ENCODE assay signal across 18 cellular contexts in genomic region chr15:75725719-75726607, GRCh38. TPM values are rescaled to one million over a fixed set of nuclear protein-coding genes. Genes with fewer than 3 reads are reported as not detected.
A peak's percentile ranks its signal among the peaks of the same experiment; 100 is the strongest.
DNase-seq lines count a peak whose midpoint lies in the region; ATAC-seq, FAIRE-seq and TF ChIP-seq lines count a peak whose summit lies in the region.
"Had no signal": no experiment of that assay in that cellular context is flagged by ENCODE, and none has a peak within 500 bp of the region (broad histone marks: within the 10 kb centered on the region; RNA-seq: fewer than 3 reads in every experiment).

No MANE protein-coding gene starts in this region.

- H3K4me3 ChIP-seq in H7 (ENCODE audit: insufficient read depth, low read depth, low read length) (no peak overlapping the region), kidney (ENCODE audit: low read length in 2 of 2) (no peak overlapping the region)

- no peaks in the 10 kb centered on the region for H3K9me3 ChIP-seq in kidney (ENCODE audit: control insufficient read depth in 1 of 2, low read length in 2 of 2)

- DNase-seq in CD1c-positive myeloid dendritic cell (ENCODE audit: extremely low spot score) (peak; percentile 26), H7 (peak; percentile 42), kidney (peak; percentile 60), sciatic nerve (ENCODE audit: low spot score) (peak; percentile 48), NCI-H345 treated with DMSO at 0.1 percent for 48 hours (lab: John Stamatoyannopoulos, UW; ENCODE audit: unreplicated experiment) (no peak), NCI-H1092 (lab: John Stamatoyannopoulos, UW) (no peak), omental fat pad (ENCODE audit: low spot score) (no peak)
- DNase-seq: activated CD4-positive, CD25-positive, alpha-beta regulatory T cell; activated CD8-positive, alpha-beta T cell treated with anti-CD3 and anti-CD28 coated beads, Interleukin-2, amount 10 ng/mL, durations not matched to agents 7 days and 5 days; activated naive CD4-positive, alpha-beta T cell; activated T-cell treated with anti-CD3 and anti-CD28 coated beads, Interleukin-2, amount 50 U/mL, for 1 hour; amniotic stem cell; COR-L47; cortex of kidney; GOT3; NCI-H1436 treated with DMSO at 0.1 percent for 48 hours; NCI-H2171 treated with DMSO at 0.1 percent for 48 hours; NCI-H69 had no signal

- H3K4me1 ChIP-seq in kidney (ENCODE audit: control insufficient read depth in 1 of 2, insufficient read depth in 1 of 2, low read depth in 1 of 2, low read length in 2 of 2) = peaks cover 8 to 15% of the 10 kb centered on the region in 2 donors

- FAIRE-seq in kidney (lab: Jason Lieb, UNC) = no peak

- intact Hi-C loops in kidney (cut with DNase I) = no loop called here
- intact Hi-C loops in sciatic nerve (cut with DNase I) = no loop called here

- H3K27ac ChIP-seq in kidney (ENCODE audit: low read depth in 2 of 2, low read length in 2 of 2) = no peak overlapping the region

- no peak overlapping the region for H3K9ac ChIP-seq in kidney (ENCODE audit: low read length in 2 of 2)

- ATAC-seq in sciatic nerve = no peak
- ATAC-seq in omental fat pad (ENCODE audit: low FRiP score) = no peak
- ATAC-seq: activated CD8-positive, alpha-beta T cell treated with anti-CD3 and anti-CD28 coated beads, Interleukin-2, amount 10 ng/mL, durations not matched to agents 7 days and 5 days had no signal

- H3K27me3 ChIP-seq in H7 (ENCODE audit: control insufficient read depth, insufficient read depth, low read length) = no peaks in the 10 kb centered on the region

- no peaks in the 10 kb centered on the region for H3K36me3 ChIP-seq in H7 (replicated peaks; ENCODE audit: control insufficient read depth, insufficient read depth, low read length)
- H3K36me3 ChIP-seq in kidney (ENCODE audit: control insufficient read depth in 1 of 2, insufficient read depth in 2 of 2, low read length in 2 of 2) = no peaks in the 10 kb centered on the region

- no peak for TF ChIP-seq CTCF in kidney (IDR thresholded peaks at IDR 0.05; ENCODE audit: borderline replicate concordance, extremely low read depth, insufficient read depth)
- no peak for TF ChIP-seq CTCF in omental fat pad (IDR thresholded peaks at IDR 0.05)

RNA-seq across cellular contexts. Expression of gene CSPG4, which starts 13.3 kb away (rescaled TPM):
- 4.3 and 5.0 TPM in 2 replicates for total RNA-seq in H7 (2014; rRNA removed; shearing (Covaris generic))
- 30.7 TPM for total RNA-seq in kidney
- polyA plus RNA-seq in kidney (ENCODE audit: insufficient read depth, low read depth, low replicate concordance) = 4.4 TPM
- 57.5 TPM for total RNA-seq in sciatic nerve
- total RNA-seq in omental fat pad = 100 to 1,000 TPM in 1 of 4 donors, 10 to 100 TPM in 3; 29.9 to 144 (median 49.7) TPM
- total RNA-seq: activated CD8-positive, alpha-beta T cell treated with anti-CD3 and anti-CD28 coated beads, Interleukin-2, amount 10 ng/mL, durations not matched to agents 7 days and 5 days had no signal

Comparison
In these comparisons a context has a peak if more than half of its experiments do, and no peak if none do; other contexts are left out.
1. DNase-seq: peak in CD1c-positive myeloid dendritic cell (single experiment), H7 (single experiment), kidney (single experiment) and sciatic nerve (single experiment); none in NCI-H345 treated with DMSO at 0.1 percent for 48 hours (single experiment), NCI-H1092 (single experiment) and omental fat pad (single experiment).